ENCODE assay signal across 9 cellular contexts in genomic region chr17:44005865-44006580, GRCh38. TPM values are rescaled to one million over a fixed set of nuclear protein-coding genes. Genes with fewer than 3 reads are reported as not detected.
A peak's percentile ranks its signal among the peaks of the same experiment; 100 is the strongest.
DNase-seq lines count a peak whose midpoint lies in the region; ATAC-seq and TF ChIP-seq lines count a peak whose summit lies in the region.
"Had no signal": no experiment of that assay in that cellular context is flagged by ENCODE, and none has a peak within 500 bp of the region (broad histone marks: within the 10 kb centered on the region; RNA-seq: fewer than 3 reads in every experiment).

No MANE protein-coding gene starts in this region.

- H3K27ac ChIP-seq in A673 (ENCODE audit: low read depth, low read length, poor library complexity, severe bottlenecking): no peak overlapping the region
- H3K27ac ChIP-seq in coronary artery: peak overlapping the region in 1 of 2 donors; percentile 66
- peak overlapping the region in 1 of 2 donors; percentile 48 for H3K27ac ChIP-seq in lung (ENCODE audit: low read depth in 1 of 2, low read length in 1 of 2)
- no peak overlapping the region for H3K27ac ChIP-seq in stomach smooth muscle (ENCODE audit: low read length)

- H3K4me3 ChIP-seq in A673 (ENCODE audit: low read depth, low read length, poor library complexity, severe bottlenecking) (peak overlapping the region; percentile 60), coronary artery (peak overlapping the region; percentile 72), lung (peak overlapping the region; percentile 12), stomach smooth muscle (ENCODE audit: low read length in 2 of 2) (peak overlapping the region; percentile 62 to 79)

- no TSS peak for BruUV-seq in A673 (replicated peaks; lab: Mats Ljungman, UMichigan)

- H3K27ac Mint-ChIP-seq in T-helper 2 cell treated with Interferon-gamma antibody and Interleukin-4, amounts not matched to agents 5 μg/mL and 100 μg/mL, for 36 hours: peak overlapping the region; percentile 52

- no peak for DNase-seq in A673 (ENCODE audit: low spot score)
- peak; percentile 34 for DNase-seq in T-helper 2 cell treated with Interferon-gamma antibody and Interleukin-4, amounts not matched to agents 5 μg/mL and 100 μg/mL, for 36 hours (ENCODE audit: low spot score)
- no peak for DNase-seq in coronary artery (ENCODE audit: low spot score)
- no peak for DNase-seq in lung (ENCODE audit: low spot score)
- DNase-seq in NCI-H2107 (lab: John Stamatoyannopoulos, UW): no peak
- DNase-seq in NK-92 (lab: John Stamatoyannopoulos, UW; ENCODE audit: unreplicated experiment): no peak

- CTCF ChIA-PET in A673 (lab: Charles Lee): interaction anchor here (0.7 kb wide), 1 partner anchor 1019 kb away, joined by 3 read pairs; no protein-coding TSS in a partner anchor

- POLR2A ChIA-PET in A673 (lab: Charles Lee; ENCODE audit: low non-redundant PET): interaction anchor here (1.0 kb wide), 1 partner anchor 17 kb away, joined by 4 read pairs; no protein-coding TSS in a partner anchor

- peaks cover 1% of the 10 kb centered on the region for H3K36me3 Mint-ChIP-seq in T-helper 2 cell treated with Interferon-gamma antibody and Interleukin-4, amounts not matched to agents 5 μg/mL and 100 μg/mL, for 36 hours (ENCODE audit: low read depth)

- no peak for TF ChIP-seq CTCF in A673 (conservative IDR thresholded peaks at IDR 0.05; ENCODE audit: low read depth, low read length)
- TF ChIP-seq CTCF in coronary artery (IDR thresholded peaks at IDR 0.05): no peak
- TF ChIP-seq CTCF in lung (IDR thresholded peaks at IDR 0.05; ENCODE audit: control extremely low read depth, extremely low read depth): no peak

- H3K4me3 Mint-ChIP-seq in T-helper 2 cell treated with Interferon-gamma antibody and Interleukin-4, amounts not matched to agents 5 μg/mL and 100 μg/mL, for 36 hours: peak overlapping the region; percentile 79

- no peaks in the 10 kb centered on the region for H3K9me3 Mint-ChIP-seq in T-helper 2 cell treated with Interferon-gamma antibody and Interleukin-4, amounts not matched to agents 5 μg/mL and 100 μg/mL, for 36 hours

- no peaks in the 10 kb centered on the region for H3K9me3 ChIP-seq in A673 (ENCODE audit: low read depth, low read length, poor library complexity, severe bottlenecking)
- H3K9me3 ChIP-seq in lung (ENCODE audit: control insufficient read depth in 2 of 2, insufficient read depth in 1 of 2, low read length in 1 of 2): no peaks in the 10 kb centered on the region
- H3K9me3 ChIP-seq in stomach smooth muscle (ENCODE audit: control insufficient read depth in 2 of 2, low read length in 2 of 2): no peaks in the 10 kb centered on the region

- ATAC-seq in GM21529 (IDR thresholded peaks at IDR 0.05; ENCODE audit: unreplicated experiment) (peak; percentile 18), lung (ENCODE audit: insufficient read depth, low FRiP score) (peak; percentile 35)

- 3 to 4% methylated on average over 46 to 60 of the region's 60 CpGs for WGBS in lung, 2 donors

- intact Hi-C loops in A673 (cut with micrococcal nuclease; ENCODE audit: unreplicated experiment): loop anchor here (10.0 kb wide), 1 partner anchor 109 kb away; no protein-coding TSS in a partner anchor

- H3K4me1 ChIP-seq in A673 (ENCODE audit: insufficient read depth, low read length, poor library complexity, severe bottlenecking): no peaks in the 10 kb centered on the region
- H3K4me1 ChIP-seq in lung (ENCODE audit: control insufficient read depth in 2 of 2, insufficient read depth in 2 of 2, low read length in 2 of 2): peaks cover 7 to 24% of the 10 kb centered on the region in 2 donors
- H3K4me1 ChIP-seq in stomach smooth muscle (ENCODE audit: control insufficient read depth, insufficient read depth, low read length): peaks cover 39% of the 10 kb centered on the region

- H3K36me3 ChIP-seq in A673 (ENCODE audit: insufficient read depth, low read length, poor library complexity, severe bottlenecking) (no peaks in the 10 kb centered on the region), lung (ENCODE audit: control insufficient read depth in 2 of 2, insufficient read depth in 2 of 2, low read length in 2 of 2) (peaks cover 0 to 12% of the 10 kb centered on the region in 2 donors), stomach smooth muscle (ENCODE audit: control insufficient read depth in 2 of 2, insufficient read depth in 2 of 2, low read length in 2 of 2) (peaks cover 0 to 2% of the 10 kb centered on the region in 2 donors)

- peaks cover 19% of the 10 kb centered on the region for H3K4me1 Mint-ChIP-seq in T-helper 2 cell treated with Interferon-gamma antibody and Interleukin-4, amounts not matched to agents 5 μg/mL and 100 μg/mL, for 36 hours (ENCODE audit: low read depth)

- H3K27me3 ChIP-seq in A673 (replicated peaks; ENCODE audit: insufficient read depth, low read depth, low read length, poor library complexity) (peaks cover 9% of the 10 kb centered on the region), lung (ENCODE audit: control insufficient read depth, insufficient read depth) (no peaks in the 10 kb centered on the region), stomach smooth muscle (ENCODE audit: control insufficient read depth in 1 of 2, insufficient read depth in 2 of 2, low read length in 2 of 2) (peaks cover 35 to 49% of the 10 kb centered on the region in 2 donors)

- H3K27me3 Mint-ChIP-seq in T-helper 2 cell treated with Interferon-gamma antibody and Interleukin-4, amounts not matched to agents 5 μg/mL and 100 μg/mL, for 36 hours (ENCODE audit: low read depth): peaks cover 25% of the 10 kb centered on the region

- H3K9ac ChIP-seq in stomach smooth muscle (ENCODE audit: low read length in 2 of 2): no peak overlapping the region

RNA-seq across cellular contexts. Expression of gene NAGS, which starts 1.6 kb away (rescaled TPM):
- total RNA-seq in A673 (2021) (0.24 and 0.50 TPM in 2 replicates), lung (10 to 100 TPM in 1 of 2 donors, 1 to 10 TPM in 1; 2.6 to 10.7 TPM)
- 1 to 10 TPM; 3.6 to 6.4 TPM for polyA plus RNA-seq in lung

RNA-seq across cellular contexts. Expression of gene TMEM101, which starts 8.7 kb away (rescaled TPM):
- total RNA-seq in A673 (2021): 12.7 TPM in 2 replicates
- total RNA-seq in lung: 10 to 100 TPM; 32.9 to 33.3 TPM
- 10 to 100 TPM; 28.7 to 43.5 TPM for polyA plus RNA-seq in lung

RNA-seq across cellular contexts. Expression of gene PYY, which starts 52.3 kb away (rescaled TPM):
- total RNA-seq in A673 (2021) (not detected in 2 replicates), lung (under 1 TPM in 1 of 2 donors, not detected in 1; 0.25 TPM)
- polyA plus RNA-seq in lung: under 1 TPM in 1 of 2 donors, not detected in 1; 0.05 TPM
- total RNA-seq: dermis microvascular lymphatic vessel endothelial cell had no signal

Comparison
In these comparisons a context has a peak if more than half of its experiments do, and no peak if none do; other contexts are left out.
1. H3K4me3 ChIP-seq: peak in every context shown above with its lines; median percentile 72 in coronary artery; 70 in stomach smooth muscle; 60 in A673; 12 in lung.